1 cellular context compared by ENCODE assay signal in genomic region chr19:46392252-46392801, GRCh38.
A peak's percentile ranks its signal among the peaks of the same experiment; 100 is the strongest.
TF ChIP-seq lines count a peak whose summit lies in the region.

No MANE protein-coding gene starts in this region.

TF ChIP-seq in HEK293, 187 proteins besides CTCF, POLR2A, EP300 and RAD21 (continued from another document):
- TF ChIP-seq ZSCAN18 (tag by site-specific recombination; IDR thresholded peaks at IDR 0.05), result no peak
- TF ChIP-seq GLI4 (tag by site-specific recombination; IDR thresholded peaks at IDR 0.05), result no peak
- 0 out of 2 replicates have a peak, but pooled peaks have one; percentile 32 for TF ChIP-seq ZNF600 (tag by site-specific recombination; IDR thresholded peaks at IDR 0.05)
- no peak for TF ChIP-seq ZNF677 (tag by site-specific recombination; IDR thresholded peaks at IDR 0.05)
- no peak for TF ChIP-seq REPIN1 (tag by site-specific recombination; IDR thresholded peaks at IDR 0.05; ENCODE audit: low read depth)
